ENCODE assay signal across 20 cellular contexts in genomic region chr2:239196474-239197021, GRCh38.
DNase-seq lines count a peak whose midpoint lies in the region; ATAC-seq and TF ChIP-seq lines count a peak whose summit lies in the region.
"Had no signal": no experiment of that assay in that cellular context is flagged by ENCODE, and none has a peak within 500 bp of the region (broad histone marks: within the 10 kb centered on the region; RNA-seq: fewer than 3 reads in every experiment).

No MANE protein-coding gene starts in this region.

- no peak overlapping the region for H3K27ac Mint-ChIP-seq in activated T-cell treated with anti-CD3 and anti-CD28 coated beads, Interleukin-2, amount 50 U/mL, for 24 hours
- H3K27ac Mint-ChIP-seq in glutamatergic neuron (ENCODE audit: unreplicated experiment), result peak overlapping the region; percentile 22

- intact Hi-C loops in sciatic nerve (cut with DNase I), result no loop called here

- H3K9me3 Mint-ChIP-seq in activated T-cell treated with anti-CD3 and anti-CD28 coated beads, Interleukin-2, amount 50 U/mL, for 24 hours, result no peaks in the 10 kb centered on the region
- H3K9me3 Mint-ChIP-seq in glutamatergic neuron (ENCODE audit: unreplicated experiment), result peaks cover 4% of the 10 kb centered on the region

- H3K4me3 Mint-ChIP-seq in activated T-cell treated with anti-CD3 and anti-CD28 coated beads, Interleukin-2, amount 50 U/mL, for 24 hours, result no peak overlapping the region
- H3K4me3 Mint-ChIP-seq in glutamatergic neuron (ENCODE audit: unreplicated experiment), result no peak overlapping the region

- DNase-seq in activated T-cell treated with anti-CD3 and anti-CD28 coated beads, Interleukin-2, amount 50 U/mL, for 24 hours, result peak; percentile 17
- no peak for DNase-seq in activated T-cell treated with anti-CD3 and anti-CD28 coated beads, Interleukin-2, amount 50 U/mL, for 1 hour
- DNase-seq in glutamatergic neuron (peak; percentile 5), sciatic nerve (ENCODE audit: low spot score) (peak; percentile 58), ureter (ENCODE audit: low spot score) (peak; percentile 37), RPMI8226 (no peak), SIG-M5 (lab: John Stamatoyannopoulos, UW) (no peak)
- DNase-seq: activated CD4-positive, alpha-beta T cell treated with anti-CD3 and anti-CD28 coated beads for 48 hours; activated naive CD4-positive, alpha-beta T cell treated with Interleukin-2 at 50 U/mL for 16 hours; dermis blood vessel endothelial cell; erythroblast; GOT3; Karpas-422; NCI-H1105 treated with DMSO at 0.1 percent for 48 hours; NCI-H510A treated with DMSO at 0.1 percent for 48 hours; Right ventricle myocardium superior had no signal

- TF ChIP-seq CTCF in glutamatergic neuron (IDR thresholded peaks at IDR 0.05; ENCODE audit: partially characterized antibody, unreplicated experiment), result no peak

- ATAC-seq in sciatic nerve (no peak), HG03520 (IDR thresholded peaks at IDR 0.05; ENCODE audit: unreplicated experiment) (no peak)
- ATAC-seq: gastroesophageal sphincter, left colon, right cardiac atrium had no signal

- no peaks in the 10 kb centered on the region for H3K27me3 Mint-ChIP-seq in activated T-cell treated with anti-CD3 and anti-CD28 coated beads, Interleukin-2, amount 50 U/mL, for 24 hours
- H3K27me3 Mint-ChIP-seq in glutamatergic neuron (ENCODE audit: unreplicated experiment), result peaks cover 11% of the 10 kb centered on the region

- peaks cover 20% of the 10 kb centered on the region for H3K4me1 Mint-ChIP-seq in activated T-cell treated with anti-CD3 and anti-CD28 coated beads, Interleukin-2, amount 50 U/mL, for 24 hours (ENCODE audit: low read depth)
- H3K4me1 Mint-ChIP-seq in glutamatergic neuron (ENCODE audit: low read depth, unreplicated experiment), result peaks cover 44% of the 10 kb centered on the region

- H3K36me3 Mint-ChIP-seq in activated T-cell treated with anti-CD3 and anti-CD28 coated beads, Interleukin-2, amount 50 U/mL, for 24 hours (ENCODE audit: low read depth), result peaks cover 45% of the 10 kb centered on the region
- H3K36me3 Mint-ChIP-seq in glutamatergic neuron (ENCODE audit: unreplicated experiment), result peaks cover 5% of the 10 kb centered on the region

Comparison
In these comparisons a context has a peak if more than half of its experiments do, and no peak if none do; other contexts are left out.
1. DNase-seq: peak in activated T-cell treated with anti-CD3 and anti-CD28 coated beads, Interleukin-2, amount 50 U/mL, for 24 hours (single experiment), glutamatergic neuron (single experiment), sciatic nerve (single experiment) and ureter (single experiment); none in activated T-cell treated with anti-CD3 and anti-CD28 coated beads, Interleukin-2, amount 50 U/mL, for 1 hour (single experiment), RPMI8226 (single experiment) and SIG-M5 (single experiment).